In the genomic region with DNA sequence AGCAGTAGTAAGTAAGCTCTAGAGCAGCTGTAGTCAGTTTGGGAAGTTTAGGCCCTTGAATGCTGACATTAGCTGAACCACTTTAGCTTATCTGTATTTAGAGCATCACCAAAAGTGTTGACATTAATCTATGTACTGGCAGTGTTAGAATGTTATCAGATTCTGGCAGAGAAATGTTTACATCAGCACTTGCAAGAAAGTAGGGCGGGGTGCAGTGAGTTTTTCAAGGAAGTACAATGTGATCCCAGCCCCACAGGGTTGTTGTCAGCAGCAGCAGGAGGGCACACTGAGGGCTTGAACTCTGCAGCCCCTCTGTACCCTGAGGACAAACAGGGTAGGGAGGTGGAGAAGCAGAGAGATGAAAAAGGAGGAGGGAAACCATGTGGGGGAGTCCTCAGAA, we compare ENCODE assay signal across 20 cellular contexts.
"Had no signal": no experiment of that assay in that cellular context is flagged by ENCODE, and none has a peak within 500 bp of the region (broad histone marks: within the 10 kb centered on the region; RNA-seq: fewer than 3 reads in every experiment).

No MANE protein-coding gene starts in this region.

- H3K4me1 Mint-ChIP-seq: activated naive CD4-positive, alpha-beta T cell treated with anti-CD3 and anti-CD28 coated beads, Interleukin-2, amount 50 U/mL, for 24 hours; memory B cell; naive B cell; stimulated activated naive B cell treated with anti-CD40 and anti-IgM and Interleukin-4, amounts not matched to agents 10 μg/mL and 1 μg/mL and 100 μg/mL, for 72 hours had no signal

- H3K27me3 ChIP-seq: adrenal gland, gastrocnemius medialis, pancreas, thyroid gland, vagina had no signal

- DNase-seq: activated CD4-positive, alpha-beta T cell treated with anti-CD3 and anti-CD28 coated beads, Interleukin-2, amount 50 U/mL, for 4 hours; activated CD4-positive, CD25-positive, alpha-beta regulatory T cell treated with anti-CD3 and anti-CD28 coated beads, Interleukin-2, amount 50 U/mL, for 72 hours; activated gamma-delta T cell; adrenal gland; gastrocnemius medialis; head of caudate nucleus; kidney; left ventricle myocardium inferior; mucosa of descending colon; naive B cell; pancreas; SK-N-SH; stimulated activated CD4-positive, alpha-beta T cell treated with anti-CD3 and anti-CD28 coated beads, Interleukin-4, amount 100 ng/mL, for 4 hours; stimulated activated naive B cell treated with anti-CD40 and anti-IgM and Interleukin-4, amounts not matched to agents 10 μg/mL and 1 μg/mL and 100 μg/mL, for 72 hours; thyroid gland had no signal

- H3K4me3 Mint-ChIP-seq: activated naive CD4-positive, alpha-beta T cell treated with anti-CD3 and anti-CD28 coated beads, Interleukin-2, amount 50 U/mL, for 24 hours; memory B cell; naive B cell; stimulated activated naive B cell treated with anti-CD40 and anti-IgM and Interleukin-4, amounts not matched to agents 10 μg/mL and 1 μg/mL and 100 μg/mL, for 72 hours; T-helper 1 cell treated with Interleukin-12 subunit alpha and Interleukin-12 subunit beta and Interleukin-4 antibody, amounts not matched to agents 30 μg/mL and 1 μg/mL, for 36 hours had no signal

- H3K9ac ChIP-seq: SK-N-SH had no signal

- H3K4me3 ChIP-seq: adrenal gland, gastrocnemius medialis, left ventricle myocardium inferior, mucosa of descending colon, pancreas, thyroid gland, vagina had no signal

- H3K36me3 ChIP-seq: adrenal gland, gastrocnemius medialis, left ventricle myocardium inferior, pancreas, thyroid gland, vagina had no signal

- H3K27ac ChIP-seq: adrenal gland, gastrocnemius medialis, left ventricle myocardium inferior, pancreas, thyroid gland, vagina had no signal

- H3K27ac Mint-ChIP-seq: activated naive CD4-positive, alpha-beta T cell treated with anti-CD3 and anti-CD28 coated beads, Interleukin-2, amount 50 U/mL, for 24 hours; memory B cell; naive B cell; stimulated activated naive B cell treated with anti-CD40 and anti-IgM and Interleukin-4, amounts not matched to agents 10 μg/mL and 1 μg/mL and 100 μg/mL, for 72 hours; T-helper 1 cell treated with Interleukin-12 subunit alpha and Interleukin-12 subunit beta and Interleukin-4 antibody, amounts not matched to agents 30 μg/mL and 1 μg/mL, for 36 hours had no signal

- H3K9me3 ChIP-seq: adrenal gland, gastrocnemius medialis, left ventricle myocardium inferior, mucosa of descending colon, pancreas, SK-N-SH, thyroid gland, vagina had no signal

- ATAC-seq: gastrocnemius medialis; mucosa of descending colon; pancreas; sciatic nerve; stimulated activated naive B cell treated with anti-CD40 and anti-IgM and Interleukin-4, amounts not matched to agents 10 μg/mL and 1 μg/mL and 100 μg/mL, for 72 hours had no signal

- FAIRE-seq: kidney, pancreas had no signal

- H3K4me1 ChIP-seq: adrenal gland, gastrocnemius medialis, left ventricle myocardium inferior, pancreas, thyroid gland, vagina had no signal

- H3K36me3 Mint-ChIP-seq: activated naive CD4-positive, alpha-beta T cell treated with anti-CD3 and anti-CD28 coated beads, Interleukin-2, amount 50 U/mL, for 24 hours; naive B cell; stimulated activated naive B cell treated with anti-CD40 and anti-IgM and Interleukin-4, amounts not matched to agents 10 μg/mL and 1 μg/mL and 100 μg/mL, for 72 hours had no signal

- H3K4me2 ChIP-seq: SK-N-SH had no signal

- H3K9me3 Mint-ChIP-seq: activated naive CD4-positive, alpha-beta T cell treated with anti-CD3 and anti-CD28 coated beads, Interleukin-2, amount 50 U/mL, for 24 hours; memory B cell; T-helper 1 cell treated with Interleukin-12 subunit alpha and Interleukin-12 subunit beta and Interleukin-4 antibody, amounts not matched to agents 30 μg/mL and 1 μg/mL, for 36 hours had no signal
